Comparison of ENCODE assay signal across 16 cellular contexts in genomic region chr5:176670449-176670848, GRCh38. TPM values are rescaled to one million over a fixed set of nuclear protein-coding genes. Genes with fewer than 3 reads are reported as not detected.
DNase-seq lines count a peak whose midpoint lies in the region; ATAC-seq, FAIRE-seq and TF ChIP-seq lines count a peak whose summit lies in the region.
"Had no signal": no experiment of that assay in that cellular context is flagged by ENCODE, and none has a peak within 500 bp of the region (broad histone marks: within the 10 kb centered on the region; RNA-seq: fewer than 3 reads in every experiment).

No MANE protein-coding gene starts in this region.

- H3K36me3 ChIP-seq in WERI-Rb-1 = no peaks in the 10 kb centered on the region
- no peaks in the 10 kb centered on the region for H3K36me3 ChIP-seq in kidney (ENCODE audit: control insufficient read depth in 1 of 2, insufficient read depth in 2 of 2, low read length in 2 of 2)
- no peaks in the 10 kb centered on the region for H3K36me3 ChIP-seq in GM23248 (ENCODE audit: low read depth)
- H3K36me3 ChIP-seq: BLaER1 treated with 17β-estradiol and CSF1 and Interleukin-3, amounts not matched to agents 10 nM and 100 nM had no signal

- no peak overlapping the region for H2AFZ ChIP-seq in GM23248

- CTCF ChIA-PET in WTC11 (lab: Charles Lee) = interaction anchor here (0.7 to 2.5 kb wide), 10 partner anchors 9 to 442 kb away, joined by 3 to 40 read pairs (median 4); no protein-coding TSS in a partner anchor

- intact Hi-C loops in left cardiac atrium (cut with DNase I) (no loop called here), cardiac septum (cut with DNase I) (no loop called here), kidney (cut with DNase I) (no loop called here)

- no peak overlapping the region for H3K4me3 Mint-ChIP-seq in WTC11
- H3K4me3 Mint-ChIP-seq: CD4-positive, CD25-positive, alpha-beta regulatory T cell had no signal

- no peaks in the 10 kb centered on the region for H3K79me2 ChIP-seq in GM23248 (ENCODE audit: insufficient read depth)

- peaks cover 27% of the 10 kb centered on the region for H3K4me1 Mint-ChIP-seq in WTC11
- H3K4me1 Mint-ChIP-seq: CD4-positive, CD25-positive, alpha-beta regulatory T cell had no signal

- no peak for TF ChIP-seq CTCF in WERI-Rb-1 (IDR thresholded peaks at IDR 0.05; ENCODE audit: low read depth, low read length)
- no peak for TF ChIP-seq CTCF in kidney (IDR thresholded peaks at IDR 0.05; ENCODE audit: borderline replicate concordance, extremely low read depth, insufficient read depth)
- no peak for TF ChIP-seq CTCF in WTC11 (IDR thresholded peaks at IDR 0.05)

- H3K9me3 ChIP-seq in WERI-Rb-1 (ENCODE audit: severe bottlenecking) = no peaks in the 10 kb centered on the region
- H3K9me3 ChIP-seq in kidney (ENCODE audit: control insufficient read depth in 1 of 2, low read length in 2 of 2) = no peaks in the 10 kb centered on the region
- no peaks in the 10 kb centered on the region for H3K9me3 ChIP-seq in GM23248 (ENCODE audit: low read depth)
- H3K9me3 ChIP-seq: BLaER1 treated with 17β-estradiol and CSF1 and Interleukin-3, amounts not matched to agents 10 nM and 100 nM had no signal

- no peaks in the 10 kb centered on the region for H4K20me1 ChIP-seq in GM23248 (ENCODE audit: insufficient read depth)

- ATAC-seq in left cardiac atrium (no peak), WTC11 (no peak)

- 0 out of 2 replicates have a peak, but pooled peaks cover 2% of the 10 kb centered on the region for H3K36me3 Mint-ChIP-seq in WTC11
- H3K36me3 Mint-ChIP-seq: CD4-positive, CD25-positive, alpha-beta regulatory T cell had no signal

- H3K4me1 ChIP-seq in kidney (ENCODE audit: control insufficient read depth in 1 of 2, insufficient read depth in 1 of 2, low read depth in 1 of 2, low read length in 2 of 2) (no peaks in the 10 kb centered on the region), GM23248 (ENCODE audit: insufficient read depth) (no peaks in the 10 kb centered on the region)

- no peaks in the 10 kb centered on the region for H3K9me3 Mint-ChIP-seq in WTC11

- no peak overlapping the region for H3K27ac Mint-ChIP-seq in WTC11
- H3K27ac Mint-ChIP-seq: CD4-positive, CD25-positive, alpha-beta regulatory T cell had no signal

- H3K9me2 ChIP-seq in GM23248 (ENCODE audit: insufficient read depth) = no peaks in the 10 kb centered on the region

- H3K4me3 ChIP-seq in WERI-Rb-1 (ENCODE audit: low read depth, low read length) = no peak overlapping the region
- no peak overlapping the region for H3K4me3 ChIP-seq in kidney (ENCODE audit: low read length in 2 of 2)
- H3K4me3 ChIP-seq in GM23248 = no peak overlapping the region
- H3K4me3 ChIP-seq: BLaER1 treated with 17β-estradiol and CSF1 and Interleukin-3, amounts not matched to agents 10 nM and 100 nM had no signal

- H3K9ac ChIP-seq in kidney (ENCODE audit: low read length in 2 of 2) (no peak overlapping the region), GM23248 (no peak overlapping the region)
- H3K9ac ChIP-seq: BLaER1 treated with 17β-estradiol and CSF1 and Interleukin-3, amounts not matched to agents 10 nM and 100 nM had no signal

- H3K27me3 ChIP-seq in WERI-Rb-1 (ENCODE audit: insufficient read depth, low read depth, severe bottlenecking) (no peaks in the 10 kb centered on the region), GM23248 (replicated peaks; ENCODE audit: insufficient read depth) (peaks cover 28% of the 10 kb centered on the region)

- no peak for FAIRE-seq in kidney (lab: Jason Lieb, UNC)
- FAIRE-seq: G401.6, GM12892, H54 had no signal

- peaks cover 7% of the 10 kb centered on the region; the same call in 1 of the 2 replicates for H3K27me3 Mint-ChIP-seq in WTC11 (ENCODE audit: low read depth)

- 82% methylated on average over 8 of the region's 8 CpGs for WGBS in GM23248 (ENCODE audit: low coverage in 1 of 2, low lambda C conversion rate in 2 of 2, missing lambda C conversion rate in 2 of 2), 2 experiments

- no peak overlapping the region for H3K4me2 ChIP-seq in GM23248 (ENCODE audit: unreplicated experiment)
- H3K4me2 ChIP-seq: BLaER1 treated with 17β-estradiol and CSF1 and Interleukin-3, amounts not matched to agents 10 nM and 100 nM had no signal

- POLR2A ChIA-PET in WTC11 (lab: Charles Lee) = no interaction called here

- no peaks in the 10 kb centered on the region for H3F3A ChIP-seq in GM23248 (ENCODE audit: insufficient read depth)

- DNase-seq in left cardiac atrium (peak; percentile 6), cardiac septum (ENCODE audit: low spot score) (no peak), WERI-Rb-1 (peak; percentile 74), kidney (peak; percentile 18), activated T-cell treated with anti-CD3 and anti-CD28 coated beads for 4 hours (no peak), WTC11 (ENCODE audit: low spot score) (no peak), GM23248 (no peak)
- DNase-seq: ACHN; CD4-positive, CD25-positive, alpha-beta regulatory T cell; DMS79 had no signal

- H3K27ac ChIP-seq in WERI-Rb-1 = no peak overlapping the region
- no peak overlapping the region for H3K27ac ChIP-seq in kidney (ENCODE audit: low read depth in 2 of 2, low read length in 2 of 2)
- H3K27ac ChIP-seq in GM23248 = no peak overlapping the region
- H3K27ac ChIP-seq: BLaER1 treated with 17β-estradiol and CSF1 and Interleukin-3, amounts not matched to agents 10 nM and 100 nM; HL-60 had no signal

- in situ Hi-C loops in GM23248 (cut with MboI) = no loop called here

TF ChIP-seq in WTC11, 78 proteins besides CTCF, POLR2A, EP300 and RAD21 (continues in another document):
- TF ChIP-seq NR3C1 (CRISPR knock-in tag; conservative IDR thresholded peaks at IDR 0.05; ENCODE audit: low read depth) (no peak), SMAD3 (CRISPR knock-in tag; IDR thresholded peaks at IDR 0.05; ENCODE audit: borderline replicate concordance) (no peak), RELA (CRISPR knock-in tag; IDR thresholded peaks at IDR 0.05; ENCODE audit: borderline replicate concordance) (no peak), ATF6 (CRISPR knock-in tag; IDR thresholded peaks at IDR 0.05) (no peak), ATF1 (CRISPR knock-in tag; IDR thresholded peaks at IDR 0.05) (no peak), ZNF423 (CRISPR knock-in tag; IDR thresholded peaks at IDR 0.05) (no peak), ZBTB21 (CRISPR knock-in tag; IDR thresholded peaks at IDR 0.05; ENCODE audit: borderline replicate concordance) (no peak), GABPB1 (CRISPR knock-in tag; IDR thresholded peaks at IDR 0.05) (no peak)

RNA-seq across cellular contexts. Expression of gene TSPAN17, which starts 23.2 kb away (rescaled TPM):
- total RNA-seq in left cardiac atrium (10 to 100 TPM; 21.2 to 25.6 TPM), cardiac septum (30.2 TPM), kidney (34.3 TPM), WTC11 (2021) (45.7 to 47.8 TPM (median 46.1 TPM) in 3 replicates)
- polyA plus RNA-seq in kidney (ENCODE audit: insufficient read depth, low read depth, low replicate concordance) (32.1 TPM), GM23248 (2016; fragmentation: Nextera tagmentation; extraction: Ambion mirVana) (29.9 and 30.0 TPM in 2 replicates)
- 41.2 and 42.2 TPM in 2 replicates for total RNA-seq in GM23248 (2014; rRNA removed; shearing (Covaris generic))

RNA-seq across cellular contexts. Expression of gene EIF4E1B, which starts 40.0 kb away (rescaled TPM):
- total RNA-seq in left cardiac atrium = not detected
- total RNA-seq in cardiac septum = not detected
- not detected for total RNA-seq in kidney
- polyA plus RNA-seq in kidney (ENCODE audit: insufficient read depth, low read depth, low replicate concordance) = not detected
- 0.74 to 1.3 TPM (median 1.1 TPM) in 3 replicates for total RNA-seq in WTC11 (2021)
- not detected in 2 replicates for total RNA-seq in GM23248 (2014; rRNA removed; shearing (Covaris generic))
- not detected in 2 replicates for polyA plus RNA-seq in GM23248 (2016; fragmentation: Nextera tagmentation; extraction: Ambion mirVana)
- total RNA-seq: A172; CD4-positive, CD25-positive, alpha-beta regulatory T cell had no signal
- polyA plus RNA-seq: CD4-positive, CD25-positive, alpha-beta regulatory T cell had no signal

RNA-seq across cellular contexts. Expression of gene SNCB, which starts 40.1 kb away (rescaled TPM):
- total RNA-seq in left cardiac atrium = 1 to 10 TPM in 1 of 2 donors, under 1 TPM in 1; 0.74 to 1.3 TPM
- total RNA-seq in cardiac septum = 0.43 TPM
- total RNA-seq in kidney = not detected
- not detected for polyA plus RNA-seq in kidney (ENCODE audit: insufficient read depth, low read depth, low replicate concordance)
- total RNA-seq in WTC11 (2021) = 6.8 to 13.4 TPM (median 9.6 TPM) in 3 replicates
- not detected in 2 replicates for total RNA-seq in GM23248 (2014; rRNA removed; shearing (Covaris generic))
- polyA plus RNA-seq in GM23248 (2016; fragmentation: Nextera tagmentation; extraction: Ambion mirVana) = not detected in 2 replicates
- total RNA-seq: A172; CD4-positive, CD25-positive, alpha-beta regulatory T cell had no signal
- polyA plus RNA-seq: CD4-positive, CD25-positive, alpha-beta regulatory T cell had no signal

Comparison
In these comparisons a context has a peak if more than half of its experiments do, and no peak if none do; other contexts are left out.
1. DNase-seq: peak in left cardiac atrium (single experiment), WERI-Rb-1 (single experiment) and kidney (single experiment); none in cardiac septum (single experiment), activated T-cell treated with anti-CD3 and anti-CD28 coated beads for 4 hours (single experiment), WTC11 (single experiment) and GM23248 (single experiment).